In the genomic region with DNA sequence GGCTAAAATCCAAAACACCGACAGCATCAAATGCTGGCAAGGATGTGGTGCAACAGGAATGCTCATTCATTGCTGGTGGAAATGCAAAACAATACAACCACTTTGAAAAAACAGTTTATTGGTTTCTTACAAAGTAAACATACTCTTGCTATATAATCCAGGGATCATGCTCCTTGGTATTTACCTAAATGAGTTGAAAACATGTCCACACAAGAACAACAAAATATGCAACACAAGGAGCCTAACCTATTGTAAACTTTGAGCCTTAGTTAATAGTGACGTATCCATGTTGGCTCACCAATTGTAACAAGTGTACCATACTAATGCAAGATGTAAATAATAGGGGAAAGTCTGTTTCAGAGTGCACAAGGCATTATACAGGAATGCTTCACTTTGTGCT, we compare ENCODE assay signal across 30 cellular contexts. TPM values are rescaled to one million over a fixed set of nuclear protein-coding genes. Genes with fewer than 3 reads are reported as not detected.
"Had no signal": no experiment of that assay in that cellular context is flagged by ENCODE, and none has a peak within 500 bp of the region (broad histone marks: within the 10 kb centered on the region; RNA-seq: fewer than 3 reads in every experiment).

No MANE protein-coding gene starts in this region.

- H3K9me3 Mint-ChIP-seq: stimulated activated effector memory CD8-positive, alpha-beta T cell treated with anti-CD3 and anti-CD28 coated beads, Interleukin-12 subunit alpha, Interleukin-12 subunit beta, amount 100 ng/mL, for 72 hours; stimulated activated naive CD8-positive, alpha-beta T cell treated with anti-CD3 and anti-CD28 coated beads, Interleukin-15, Interleukin-2, amounts not matched to agents 100 ng/mL and 50 ng/mL, for 24 hours had no signal

- DNase-seq: hippocampal formation; kidney glomerular epithelial cell; left lung; lower lobe of right lung; mammary epithelial cell; mesenchymal stem cell; naive thymus-derived CD8-positive, alpha-beta T cell; nephron progenitor cell; occipital lobe; stimulated activated CD4-positive, alpha-beta T cell treated with anti-CD3 and anti-CD28 coated beads, Interleukin-12 subunit alpha, Interleukin-12 subunit beta, amount 100 ng/mL, for 4 hours; stimulated activated CD4-positive, alpha-beta T cell treated with anti-CD3 and anti-CD28 coated beads, Interleukin-15, amount 100 ng/mL, for 24 hours; stimulated activated CD4-positive, alpha-beta T cell treated with anti-CD3 and anti-CD28 coated beads, Interleukin-2, amount 100 ng/mL, for 24 hours; stimulated activated CD4-positive, alpha-beta T cell treated with anti-CD3 and anti-CD28 coated beads, Interleukin-4, amount 100 ng/mL, for 1 hour; stimulated activated naive CD4-positive, alpha-beta T cell; tibial artery; trophoblast cell; upper lobe of right lung had no signal

- H3K4me3 Mint-ChIP-seq: naive thymus-derived CD8-positive, alpha-beta T cell; nephron progenitor cell; neural progenitor cell; stimulated activated effector memory CD8-positive, alpha-beta T cell treated with anti-CD3 and anti-CD28 coated beads, Interleukin-12 subunit alpha, Interleukin-12 subunit beta, amount 100 ng/mL, for 72 hours; stimulated activated naive CD8-positive, alpha-beta T cell treated with anti-CD3 and anti-CD28 coated beads, Interleukin-15, Interleukin-2, amounts not matched to agents 100 ng/mL and 50 ng/mL, for 24 hours had no signal

- FAIRE-seq: keratinocyte, urothelium cell line had no signal

- ATAC-seq: left lung; lower lobe of right lung; naive thymus-derived CD8-positive, alpha-beta T cell; sciatic nerve; stimulated activated effector memory CD8-positive, alpha-beta T cell treated with anti-CD3 and anti-CD28 coated beads, Interleukin-12 subunit alpha, Interleukin-12 subunit beta, amount 100 ng/mL, for 72 hours; upper lobe of right lung had no signal

- H3K79me2 ChIP-seq: parathyroid adenoma had no signal

- H3K4me2 ChIP-seq: neural progenitor cell had no signal

- H3K36me3 ChIP-seq: heart right ventricle, left lung, lower lobe of right lung, neural progenitor cell, neutrophil, suprapubic skin, thoracic aorta, tibial artery, upper lobe of right lung had no signal

- H3K4me3 ChIP-seq: heart right ventricle, left lung, lower lobe of right lung, neural progenitor cell, psoas muscle, skin epidermis, suprapubic skin, thoracic aorta, tibial artery, upper lobe of right lung had no signal

- H2AFZ ChIP-seq: neural progenitor cell, parathyroid adenoma had no signal

- H3K36me3 Mint-ChIP-seq: naive thymus-derived CD8-positive, alpha-beta T cell; neural progenitor cell; stimulated activated effector memory CD8-positive, alpha-beta T cell treated with anti-CD3 and anti-CD28 coated beads, Interleukin-12 subunit alpha, Interleukin-12 subunit beta, amount 100 ng/mL, for 72 hours had no signal

- H3K4me1 Mint-ChIP-seq: neural progenitor cell; stimulated activated effector memory CD8-positive, alpha-beta T cell treated with anti-CD3 and anti-CD28 coated beads, Interleukin-12 subunit alpha, Interleukin-12 subunit beta, amount 100 ng/mL, for 72 hours had no signal

- H3K9ac ChIP-seq: neural progenitor cell, parathyroid adenoma had no signal

- H3K27me3 ChIP-seq: left lung, neural progenitor cell, upper lobe of right lung had no signal

- H3K4me1 ChIP-seq: left lung, lower lobe of right lung, parathyroid adenoma, psoas muscle, suprapubic skin, tibial artery, upper lobe of right lung had no signal

- H3K27ac Mint-ChIP-seq: naive thymus-derived CD8-positive, alpha-beta T cell; nephron progenitor cell; neural progenitor cell; stimulated activated effector memory CD8-positive, alpha-beta T cell treated with anti-CD3 and anti-CD28 coated beads, Interleukin-12 subunit alpha, Interleukin-12 subunit beta, amount 100 ng/mL, for 72 hours; stimulated activated naive CD8-positive, alpha-beta T cell treated with anti-CD3 and anti-CD28 coated beads, Interleukin-15, Interleukin-2, amounts not matched to agents 100 ng/mL and 50 ng/mL, for 24 hours had no signal

- H3K27ac ChIP-seq: left lung, lower lobe of right lung, neural progenitor cell, neutrophil, parathyroid adenoma, psoas muscle, skin epidermis, suprapubic skin, thoracic aorta, tibial artery, upper lobe of right lung had no signal

- H3K9me3 ChIP-seq: left lung, lower lobe of right lung, neutrophil, psoas muscle, suprapubic skin, thoracic aorta, tibial artery, upper lobe of right lung had no signal

RNA-seq across cellular contexts. Expression of gene PGBD5, which starts 37.2 kb away (rescaled TPM):
- total RNA-seq: naive thymus-derived CD8-positive, alpha-beta T cell had no signal
- polyA plus RNA-seq: mammary epithelial cell; naive thymus-derived CD8-positive, alpha-beta T cell had no signal
